Comparison of ENCODE assay signal across 1 cellular context in genomic region chr20:62386383-62387218, GRCh38.
A peak's percentile ranks its signal among the peaks of the same experiment; 100 is the strongest.
TF ChIP-seq lines count a peak whose summit lies in the region.

Gene RPS21 (plus strand): TSS chr20:62387103. CDS start chr20:62387339, 236 bp downstream.

TF ChIP-seq in HepG2, 621 proteins besides CTCF, POLR2A, EP300 and RAD21 (continued from another document and continues in another):
- TF ChIP-seq PRDM10 (CRISPR knock-in tag; IDR thresholded peaks at IDR 0.05; ENCODE audit: low read depth): peak; percentile 58
- no peak for TF ChIP-seq ZFP37 (CRISPR knock-in tag; IDR thresholded peaks at IDR 0.05; ENCODE audit: borderline replicate concordance)
- TF ChIP-seq ZNF34 (CRISPR knock-in tag; IDR thresholded peaks at IDR 0.05; ENCODE audit: borderline replicate concordance): peak; percentile 97
- peak; percentile 92 for TF ChIP-seq SP2 (CRISPR knock-in tag; IDR thresholded peaks at IDR 0.05)
- no peak; the same call in 1 of the 2 replicates for TF ChIP-seq KLF12 (CRISPR knock-in tag; IDR thresholded peaks at IDR 0.05; ENCODE audit: borderline replicate concordance)
- TF ChIP-seq DNMT1 (CRISPR knock-in tag; IDR thresholded peaks at IDR 0.05): peak; percentile 73
- peak; percentile 93; the same call in 1 of the 2 replicates for TF ChIP-seq RELA (CRISPR knock-in tag; IDR thresholded peaks at IDR 0.05)
- TF ChIP-seq, protein P1, sequence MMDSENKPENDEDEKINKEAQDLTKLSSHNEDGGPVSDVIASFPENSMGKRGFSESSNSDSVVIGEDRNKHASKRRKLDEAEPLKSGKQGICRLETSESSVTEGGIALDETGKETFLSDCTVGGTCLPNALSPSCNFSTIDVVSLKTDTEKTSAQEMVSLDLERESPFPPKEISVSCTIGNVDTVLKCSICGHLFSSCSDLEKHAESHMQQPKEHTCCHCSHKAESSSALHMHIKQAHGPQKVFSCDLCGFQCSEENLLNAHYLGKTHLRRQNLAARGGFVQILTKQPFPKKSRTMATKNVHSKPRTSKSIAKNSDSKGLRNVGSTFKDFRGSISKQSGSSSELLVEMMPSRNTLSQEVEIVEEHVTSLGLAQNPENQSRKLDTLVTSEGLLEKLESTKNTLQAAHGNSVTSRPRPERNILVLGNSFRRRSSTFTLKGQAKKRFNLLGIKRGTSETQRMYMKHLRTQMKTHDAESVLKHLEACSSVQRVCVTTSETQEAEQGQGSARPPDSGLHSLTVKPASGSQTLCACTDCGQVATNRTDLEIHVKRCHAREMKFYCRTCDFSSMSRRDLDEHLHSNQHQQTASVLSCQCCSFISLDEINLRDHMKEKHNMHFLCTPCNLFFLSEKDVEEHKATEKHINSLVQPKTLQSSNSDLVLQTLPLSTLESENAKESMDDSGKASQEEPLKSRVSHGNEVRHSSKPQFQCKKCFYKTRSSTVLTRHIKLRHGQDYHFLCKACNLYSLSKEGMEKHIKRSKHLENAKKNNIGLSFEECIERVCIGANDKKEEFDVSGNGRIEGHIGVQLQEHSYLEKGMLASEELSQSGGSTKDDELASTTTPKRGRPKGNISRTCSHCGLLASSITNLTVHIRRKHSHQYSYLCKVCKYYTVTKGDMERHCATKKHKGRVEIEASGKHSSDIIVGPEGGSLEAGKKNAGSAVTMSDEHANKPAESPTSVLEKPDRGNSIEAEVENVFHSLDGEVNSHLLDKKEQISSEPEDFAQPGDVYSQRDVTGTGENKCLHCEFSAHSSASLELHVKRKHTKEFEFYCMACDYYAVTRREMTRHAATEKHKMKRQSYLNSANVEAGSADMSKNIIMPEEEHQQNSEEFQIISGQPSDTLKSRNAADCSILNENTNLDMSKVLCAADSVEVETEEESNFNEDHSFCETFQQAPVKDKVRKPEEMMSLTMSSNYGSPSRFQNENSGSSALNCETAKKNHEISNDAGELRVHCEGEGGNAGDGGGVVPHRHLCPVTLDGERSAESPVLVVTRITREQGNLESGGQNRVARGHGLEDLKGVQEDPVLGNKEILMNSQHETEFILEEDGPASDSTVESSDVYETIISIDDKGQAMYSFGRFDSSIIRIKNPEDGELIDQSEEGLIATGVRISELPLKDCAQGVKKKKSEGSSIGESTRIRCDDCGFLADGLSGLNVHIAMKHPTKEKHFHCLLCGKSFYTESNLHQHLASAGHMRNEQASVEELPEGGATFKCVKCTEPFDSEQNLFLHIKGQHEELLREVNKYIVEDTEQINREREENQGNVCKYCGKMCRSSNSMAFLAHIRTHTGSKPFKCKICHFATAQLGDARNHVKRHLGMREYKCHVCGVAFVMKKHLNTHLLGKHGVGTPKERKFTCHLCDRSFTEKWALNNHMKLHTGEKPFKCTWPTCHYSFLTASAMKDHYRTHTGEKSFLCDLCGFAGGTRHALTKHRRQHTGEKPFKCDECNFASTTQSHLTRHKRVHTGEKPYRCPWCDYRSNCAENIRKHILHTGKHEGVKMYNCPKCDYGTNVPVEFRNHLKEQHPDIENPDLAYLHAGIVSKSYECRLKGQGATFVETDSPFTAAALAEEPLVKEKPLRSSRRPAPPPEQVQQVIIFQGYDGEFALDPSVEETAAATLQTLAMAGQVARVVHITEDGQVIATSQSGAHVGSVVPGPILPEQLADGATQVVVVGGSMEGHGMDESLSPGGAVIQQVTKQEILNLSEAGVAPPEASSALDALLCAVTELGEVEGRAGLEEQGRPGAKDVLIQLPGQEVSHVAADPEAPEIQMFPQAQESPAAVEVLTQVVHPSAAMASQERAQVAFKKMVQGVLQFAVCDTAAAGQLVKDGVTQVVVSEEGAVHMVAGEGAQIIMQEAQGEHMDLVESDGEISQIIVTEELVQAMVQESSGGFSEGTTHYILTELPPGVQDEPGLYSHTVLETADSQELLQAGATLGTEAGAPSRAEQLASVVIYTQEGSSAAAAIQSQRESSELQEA (CRISPR knock-in tag; IDR thresholded peaks at IDR 0.05; ENCODE audit: not compliant biosample characterization): peak; percentile 69
- peak; percentile 94 for TF ChIP-seq DMAP1 (CRISPR knock-in tag; IDR thresholded peaks at IDR 0.05)
- TF ChIP-seq FOXC1 (CRISPR knock-in tag; IDR thresholded peaks at IDR 0.05; ENCODE audit: borderline replicate concordance): no peak
- TF ChIP-seq ZFP36L2 (CRISPR knock-in tag; IDR thresholded peaks at IDR 0.05): no peak
- TF ChIP-seq GATAD2A (CRISPR knock-in tag; IDR thresholded peaks at IDR 0.05): peak; percentile 70
- peak; percentile 56; the same call in 1 of the 2 replicates for TF ChIP-seq ZNF253 (CRISPR knock-in tag; IDR thresholded peaks at IDR 0.05; ENCODE audit: borderline replicate concordance)
- TF ChIP-seq, protein P2, sequence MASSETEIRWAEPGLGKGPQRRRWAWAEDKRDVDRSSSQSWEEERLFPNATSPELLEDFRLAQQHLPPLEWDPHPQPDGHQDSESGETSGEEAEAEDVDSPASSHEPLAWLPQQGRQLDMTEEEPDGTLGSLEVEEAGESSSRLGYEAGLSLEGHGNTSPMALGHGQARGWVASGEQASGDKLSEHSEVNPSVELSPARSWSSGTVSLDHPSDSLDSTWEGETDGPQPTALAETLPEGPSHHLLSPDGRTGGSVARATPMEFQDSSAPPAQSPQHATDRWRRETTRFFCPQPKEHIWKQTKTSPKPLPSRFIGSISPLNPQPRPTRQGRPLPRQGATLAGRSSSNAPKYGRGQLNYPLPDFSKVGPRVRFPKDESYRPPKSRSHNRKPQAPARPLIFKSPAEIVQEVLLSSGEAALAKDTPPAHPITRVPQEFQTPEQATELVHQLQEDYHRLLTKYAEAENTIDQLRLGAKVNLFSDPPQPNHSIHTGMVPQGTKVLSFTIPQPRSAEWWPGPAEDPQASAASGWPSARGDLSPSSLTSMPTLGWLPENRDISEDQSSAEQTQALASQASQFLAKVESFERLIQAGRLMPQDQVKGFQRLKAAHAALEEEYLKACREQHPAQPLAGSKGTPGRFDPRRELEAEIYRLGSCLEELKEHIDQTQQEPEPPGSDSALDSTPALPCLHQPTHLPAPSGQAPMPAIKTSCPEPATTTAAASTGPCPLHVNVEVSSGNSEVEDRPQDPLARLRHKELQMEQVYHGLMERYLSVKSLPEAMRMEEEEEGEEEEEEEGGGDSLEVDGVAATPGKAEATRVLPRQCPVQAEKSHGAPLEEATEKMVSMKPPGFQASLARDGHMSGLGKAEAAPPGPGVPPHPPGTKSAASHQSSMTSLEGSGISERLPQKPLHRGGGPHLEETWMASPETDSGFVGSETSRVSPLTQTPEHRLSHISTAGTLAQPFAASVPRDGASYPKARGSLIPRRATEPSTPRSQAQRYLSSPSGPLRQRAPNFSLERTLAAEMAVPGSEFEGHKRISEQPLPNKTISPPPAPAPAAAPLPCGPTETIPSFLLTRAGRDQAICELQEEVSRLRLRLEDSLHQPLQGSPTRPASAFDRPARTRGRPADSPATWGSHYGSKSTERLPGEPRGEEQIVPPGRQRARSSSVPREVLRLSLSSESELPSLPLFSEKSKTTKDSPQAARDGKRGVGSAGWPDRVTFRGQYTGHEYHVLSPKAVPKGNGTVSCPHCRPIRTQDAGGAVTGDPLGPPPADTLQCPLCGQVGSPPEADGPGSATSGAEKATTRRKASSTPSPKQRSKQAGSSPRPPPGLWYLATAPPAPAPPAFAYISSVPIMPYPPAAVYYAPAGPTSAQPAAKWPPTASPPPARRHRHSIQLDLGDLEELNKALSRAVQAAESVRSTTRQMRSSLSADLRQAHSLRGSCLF (CRISPR knock-in tag; IDR thresholded peaks at IDR 0.05; ENCODE audit: borderline replicate concordance): no peak; the same call in 1 of the 2 replicates
- TF ChIP-seq ZNF12 (CRISPR knock-in tag; IDR thresholded peaks at IDR 0.05): peak; percentile 24; the same call in 1 of the 2 replicates
- peak; percentile 93 for TF ChIP-seq IKZF5 (CRISPR knock-in tag; IDR thresholded peaks at IDR 0.05)
- TF ChIP-seq ZNF609 (CRISPR knock-in tag; IDR thresholded peaks at IDR 0.05; ENCODE audit: borderline replicate concordance): peak; percentile 14; the same call in 1 of the 2 replicates
- TF ChIP-seq ZNF383 (CRISPR knock-in tag; IDR thresholded peaks at IDR 0.05; ENCODE audit: borderline replicate concordance): peak; percentile 72; the same call in 1 of the 2 replicates
- TF ChIP-seq, protein P3, sequence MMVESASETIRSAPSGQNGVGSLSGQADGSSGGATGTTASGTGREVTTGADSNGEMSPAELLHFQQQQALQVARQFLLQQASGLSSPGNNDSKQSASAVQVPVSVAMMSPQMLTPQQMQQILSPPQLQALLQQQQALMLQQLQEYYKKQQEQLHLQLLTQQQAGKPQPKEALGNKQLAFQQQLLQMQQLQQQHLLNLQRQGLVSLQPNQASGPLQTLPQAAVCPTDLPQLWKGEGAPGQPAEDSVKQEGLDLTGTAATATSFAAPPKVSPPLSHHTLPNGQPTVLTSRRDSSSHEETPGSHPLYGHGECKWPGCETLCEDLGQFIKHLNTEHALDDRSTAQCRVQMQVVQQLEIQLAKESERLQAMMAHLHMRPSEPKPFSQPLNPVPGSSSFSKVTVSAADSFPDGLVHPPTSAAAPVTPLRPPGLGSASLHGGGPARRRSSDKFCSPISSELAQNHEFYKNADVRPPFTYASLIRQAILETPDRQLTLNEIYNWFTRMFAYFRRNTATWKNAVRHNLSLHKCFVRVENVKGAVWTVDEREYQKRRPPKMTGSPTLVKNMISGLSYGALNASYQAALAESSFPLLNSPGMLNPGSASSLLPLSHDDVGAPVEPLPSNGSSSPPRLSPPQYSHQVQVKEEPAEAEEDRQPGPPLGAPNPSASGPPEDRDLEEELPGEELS (CRISPR knock-in tag; IDR thresholded peaks at IDR 0.05): peak; percentile 58; the same call in 1 of the 2 replicates
- TF ChIP-seq SALL2 (CRISPR knock-in tag; IDR thresholded peaks at IDR 0.05): peak; percentile 48
- TF ChIP-seq ZBTB7B (CRISPR knock-in tag; IDR thresholded peaks at IDR 0.05): peak; percentile 98
- TF ChIP-seq ZNF510 (CRISPR knock-in tag; IDR thresholded peaks at IDR 0.05; ENCODE audit: low read depth): peak; percentile 95
- no peak for TF ChIP-seq SMARCC2 (IDR thresholded peaks at IDR 0.05)
- TF ChIP-seq PHF21A (CRISPR knock-in tag; IDR thresholded peaks at IDR 0.05): no peak
- TF ChIP-seq REXO4 (CRISPR knock-in tag; IDR thresholded peaks at IDR 0.05; ENCODE audit: borderline replicate concordance): no peak
- TF ChIP-seq, protein P4, sequence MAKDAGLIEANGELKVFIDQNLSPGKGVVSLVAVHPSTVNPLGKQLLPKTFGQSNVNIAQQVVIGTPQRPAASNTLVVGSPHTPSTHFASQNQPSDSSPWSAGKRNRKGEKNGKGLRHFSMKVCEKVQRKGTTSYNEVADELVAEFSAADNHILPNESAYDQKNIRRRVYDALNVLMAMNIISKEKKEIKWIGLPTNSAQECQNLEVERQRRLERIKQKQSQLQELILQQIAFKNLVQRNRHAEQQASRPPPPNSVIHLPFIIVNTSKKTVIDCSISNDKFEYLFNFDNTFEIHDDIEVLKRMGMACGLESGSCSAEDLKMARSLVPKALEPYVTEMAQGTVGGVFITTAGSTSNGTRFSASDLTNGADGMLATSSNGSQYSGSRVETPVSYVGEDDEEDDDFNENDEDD (CRISPR knock-in tag; IDR thresholded peaks at IDR 0.05; ENCODE audit: borderline replicate concordance): peak; percentile 58; the same call in 1 of the 2 replicates
